ENCODE assay signal across 1 cellular context in genomic region chr10:113347508-113347907, GRCh38.
TF ChIP-seq lines count a peak whose summit lies in the region.

No MANE protein-coding gene starts in this region.

TF ChIP-seq in HepG2, 621 proteins besides CTCF, POLR2A, EP300 and RAD21 (continued from another document):
- TF ChIP-seq CERS6 (CRISPR knock-in tag; IDR thresholded peaks at IDR 0.05) (no peak), ZNF12 (CRISPR knock-in tag; IDR thresholded peaks at IDR 0.05) (no peak), MXD1 (CRISPR knock-in tag; IDR thresholded peaks at IDR 0.05) (no peak), BORCS8-MEF2B (CRISPR knock-in tag; IDR thresholded peaks at IDR 0.05) (no peak), ATAD3A (CRISPR knock-in tag; IDR thresholded peaks at IDR 0.05) (no peak), ZNF574 (CRISPR knock-in tag; IDR thresholded peaks at IDR 0.05) (no peak), TEAD3 (CRISPR knock-in tag; optimal IDR thresholded peaks at IDR 0.05; ENCODE audit: borderline replicate concordance) (no peak), RAD51 (IDR thresholded peaks at IDR 0.05; ENCODE audit: borderline replicate concordance) (no peak), ZNF383 (CRISPR knock-in tag; IDR thresholded peaks at IDR 0.05; ENCODE audit: borderline replicate concordance) (no peak), SMYD3 (CRISPR knock-in tag; IDR thresholded peaks at IDR 0.05) (no peak), ZNF589 (CRISPR knock-in tag; conservative IDR thresholded peaks at IDR 0.05) (no peak), ZNF276 (CRISPR knock-in tag; IDR thresholded peaks at IDR 0.05; ENCODE audit: low read depth) (no peak), ZNF879 (CRISPR knock-in tag; IDR thresholded peaks at IDR 0.05) (no peak), HOXA5 (CRISPR knock-in tag; IDR thresholded peaks at IDR 0.05) (no peak), ZNF263 (CRISPR knock-in tag; IDR thresholded peaks at IDR 0.05) (no peak)
